Comparison of ENCODE assay signal across 21 cellular contexts in the genomic region with DNA sequence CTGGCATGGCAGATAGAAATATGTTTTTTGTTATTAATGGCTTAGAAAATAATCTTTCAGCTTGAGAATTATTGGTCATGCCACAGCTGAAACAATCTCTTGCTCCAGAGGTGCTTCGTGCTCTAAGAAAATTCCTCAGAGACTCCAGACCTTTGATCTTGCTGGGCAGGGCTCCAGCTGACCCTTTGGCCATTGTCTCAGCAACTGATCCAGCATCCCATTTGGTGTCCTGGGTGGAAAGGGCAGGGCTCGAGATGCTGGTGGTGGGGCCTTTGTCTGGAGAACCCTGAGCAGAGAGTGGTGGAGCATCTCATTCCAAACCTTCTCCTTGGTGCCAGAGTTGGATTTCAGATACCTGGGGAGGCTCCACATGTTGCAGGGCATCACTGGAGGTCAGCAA. TPM values are rescaled to one million over a fixed set of nuclear protein-coding genes. Genes with fewer than 3 reads are reported as not detected.
A peak's percentile ranks its signal among the peaks of the same experiment; 100 is the strongest.
DNase-seq lines count a peak whose midpoint lies in the region; ATAC-seq, FAIRE-seq and TF ChIP-seq lines count a peak whose summit lies in the region.
"Had no signal": no experiment of that assay in that cellular context is flagged by ENCODE, and none has a peak within 500 bp of the region (broad histone marks: within the 10 kb centered on the region; RNA-seq: fewer than 3 reads in every experiment).

No MANE protein-coding gene starts in this region.

- DNase-seq in kidney (no peak), sciatic nerve (ENCODE audit: low spot score) (peak; percentile 72), tibial artery (no peak), kidney glomerular epithelial cell (lab: John Stamatoyannopoulos, UW) (no peak), GM23248 (no peak), foreskin keratinocyte (no peak)
- DNase-seq: activated CD4-positive, alpha-beta memory T cell treated with anti-CD3 and anti-CD28 coated beads for 36 hours; activated CD4-positive, CD25-positive, alpha-beta regulatory T cell; activated CD8-positive, alpha-beta memory T cell treated with anti-CD3 and anti-CD28 coated beads, Interleukin-2, amount 50 U/mL, for 48 hours; activated naive CD8-positive, alpha-beta T cell treated with anti-CD3 and anti-CD28 coated beads for 36 hours; effector CD4-positive, alpha-beta T cell; erythroblast; islet precursor cell; NCI-H1436 treated with DMSO at 0.1 percent for 48 hours; NCI-H2107; NCI-H446; SHP77 treated with DMSO at 0.1 percent for 48 hours; stimulated activated naive CD8-positive, alpha-beta T cell treated with anti-CD3 and anti-CD28 coated beads, Interleukin-15, amount 100 ng/mL, for 72 hours; SW 1271 had no signal

- no peaks in the 10 kb centered on the region for H4K20me1 ChIP-seq in GM23248 (ENCODE audit: insufficient read depth)

- H3K4me1 ChIP-seq in kidney (ENCODE audit: control insufficient read depth in 1 of 2, insufficient read depth in 1 of 2, low read depth in 1 of 2, low read length in 2 of 2) (no peaks in the 10 kb centered on the region), tibial artery (peaks cover 0 to 34% (median 17%) of the 10 kb centered on the region in 4 donors), GM23248 (ENCODE audit: insufficient read depth) (peaks cover 11% of the 10 kb centered on the region; the same call in 1 of the 2 replicates), foreskin keratinocyte (no peaks in the 10 kb centered on the region)

- H2AFZ ChIP-seq in GM23248, result no peak overlapping the region

- H3K36me3 ChIP-seq in kidney (ENCODE audit: control insufficient read depth in 1 of 2, insufficient read depth in 2 of 2, low read length in 2 of 2), result no peaks in the 10 kb centered on the region
- H3K36me3 ChIP-seq in tibial artery, result no peaks in the 10 kb centered on the region
- H3K36me3 ChIP-seq in GM23248 (ENCODE audit: low read depth), result no peaks in the 10 kb centered on the region

- H3K27ac ChIP-seq in cingulate gyrus (ENCODE audit: low read depth, low read length), result peak overlapping the region; percentile 1
- H3K27ac ChIP-seq in kidney (ENCODE audit: low read depth in 2 of 2, low read length in 2 of 2), result no peak overlapping the region
- peak overlapping the region; percentile 80 to 84 for H3K27ac ChIP-seq in tibial artery
- H3K27ac ChIP-seq in GM23248, result no peak overlapping the region
- H3K27ac ChIP-seq in foreskin keratinocyte, result no peak overlapping the region
- H3K27ac ChIP-seq: KMS-11 had no signal

- no peaks in the 10 kb centered on the region for H3K27me3 ChIP-seq in tibial artery
- no peaks in the 10 kb centered on the region for H3K27me3 ChIP-seq in GM23248 (replicated peaks; ENCODE audit: insufficient read depth)
- no peaks in the 10 kb centered on the region for H3K27me3 ChIP-seq in foreskin keratinocyte

- H3F3A ChIP-seq in GM23248 (ENCODE audit: insufficient read depth), result no peaks in the 10 kb centered on the region

- no peaks in the 10 kb centered on the region for H3K79me2 ChIP-seq in GM23248 (ENCODE audit: insufficient read depth)

- H3K4me3 ChIP-seq in kidney (ENCODE audit: low read length in 2 of 2) (no peak overlapping the region), tibial artery (no peak overlapping the region), GM23248 (no peak overlapping the region)

- no peaks in the 10 kb centered on the region for H3K9me2 ChIP-seq in GM23248 (ENCODE audit: insufficient read depth)

- 46 to 49% methylated on average over 2 of the region's 2 CpGs for WGBS in GM23248 (ENCODE audit: low coverage in 1 of 2, low lambda C conversion rate in 2 of 2, missing lambda C conversion rate in 2 of 2), 2 experiments

- ATAC-seq in sciatic nerve (peak; percentile 67), foreskin keratinocyte (no peak)
- ATAC-seq: stimulated activated naive CD8-positive, alpha-beta T cell treated with anti-CD3 and anti-CD28 coated beads, Interleukin-15, amount 100 ng/mL, for 72 hours had no signal

- TF ChIP-seq CTCF in kidney (IDR thresholded peaks at IDR 0.05; ENCODE audit: borderline replicate concordance, extremely low read depth, insufficient read depth) (no peak), tibial artery (IDR thresholded peaks at IDR 0.05) (no peak), foreskin keratinocyte (conservative IDR thresholded peaks at IDR 0.05) (no peak)

- FAIRE-seq in kidney (lab: Jason Lieb, UNC), result peak; percentile 49

- in situ Hi-C loops in GM23248 (cut with MboI), result no loop called here

- H3K9me3 ChIP-seq in kidney (ENCODE audit: control insufficient read depth in 1 of 2, low read length in 2 of 2), result no peaks in the 10 kb centered on the region
- no peaks in the 10 kb centered on the region for H3K9me3 ChIP-seq in tibial artery
- no peaks in the 10 kb centered on the region for H3K9me3 ChIP-seq in GM23248 (ENCODE audit: low read depth)

- H3K4me2 ChIP-seq in GM23248 (ENCODE audit: unreplicated experiment), result no peak overlapping the region
- H3K4me2 ChIP-seq: KMS-11 had no signal

- no peak overlapping the region for H3K9ac ChIP-seq in kidney (ENCODE audit: low read length in 2 of 2)
- no peak overlapping the region for H3K9ac ChIP-seq in GM23248
- H3K9ac ChIP-seq: KMS-11 had no signal

- intact Hi-C loops in kidney (cut with DNase I), result no loop called here
- intact Hi-C loops in sciatic nerve (cut with DNase I), result no loop called here
- intact Hi-C loops in tibial artery (cut with DNase I; ENCODE audit: low total_unique reads), result no loop called here

RNA-seq across cellular contexts. Expression of a gene that starts 43.2 kb away (rescaled TPM):
- total RNA-seq in kidney (138 TPM), sciatic nerve (288 TPM), foreskin keratinocyte (13.9 and 15.6 TPM in 2 replicates)
- polyA plus RNA-seq in kidney (ENCODE audit: insufficient read depth, low read depth, low replicate concordance) (26.6 TPM), GM23248 (2016; fragmentation: Nextera tagmentation; extraction: Ambion mirVana) (8.4 and 9.7 TPM in 2 replicates), foreskin keratinocyte (1.7 and 2.2 TPM in 2 replicates)
- total RNA-seq in GM23248 (2014; rRNA removed; shearing (Covaris generic)), result 14.4 and 28.3 TPM in 2 replicates

Comparison
In these comparisons a context has a peak if more than half of its experiments do, and no peak if none do; other contexts are left out.
1. H3K27ac ChIP-seq: peak in cingulate gyrus (single experiment) and tibial artery (2 of 2); none in kidney (0 of 2), GM23248 (single experiment) and foreskin keratinocyte (single experiment).